ENCODE assay signal across 8 cellular contexts in the genomic region with DNA sequence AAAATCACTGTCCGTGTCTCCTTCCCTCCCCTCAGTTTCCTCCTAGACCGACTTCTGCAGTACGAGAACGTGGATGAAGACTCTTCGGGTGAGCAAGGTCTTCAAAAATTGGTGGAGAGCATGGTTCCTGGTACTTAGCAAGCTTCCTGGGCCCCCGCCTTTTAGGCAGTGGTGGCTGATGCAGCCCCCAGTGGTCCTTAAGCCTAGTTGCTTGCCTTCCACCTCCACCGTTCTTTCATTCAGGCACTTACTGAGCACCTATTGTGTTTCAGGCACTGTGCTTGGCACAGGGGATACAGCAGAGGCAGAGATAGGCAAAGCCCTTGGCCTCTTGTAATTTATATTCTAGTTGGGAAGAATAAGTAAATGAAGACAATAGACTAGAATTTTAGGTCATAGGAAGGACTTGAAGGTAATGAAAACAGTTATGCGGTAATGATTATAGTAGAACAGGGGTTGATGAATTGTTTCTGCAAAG. TPM values are rescaled to one million over a fixed set of nuclear protein-coding genes. Genes with fewer than 3 reads are reported as not detected.
DNase-seq lines count a peak whose midpoint lies in the region; ATAC-seq, FAIRE-seq and TF ChIP-seq lines count a peak whose summit lies in the region.

No MANE protein-coding gene starts in this region.

- H3K9me3 Mint-ChIP-seq in HFFc6 = no peaks in the 10 kb centered on the region

- FAIRE-seq in K562 (lab: Jason Lieb, UNC) = peak; percentile 76

- H3K9me1 ChIP-seq in K562 (ENCODE audit: control insufficient read depth, insufficient read depth, low read length) = no peaks in the 10 kb centered on the region

- no peak for TF ChIP-seq CTCF in 22Rv1 (IDR thresholded peaks at IDR 0.05)
- TF ChIP-seq CTCF in HFFc6 (IDR thresholded peaks at IDR 0.05) = no peak
- no peak for TF ChIP-seq CTCF in K562 (IDR thresholded peaks at IDR 0.05 in 2 of 3, conservative IDR thresholded peaks at IDR 0.05 in 1 of 3; ENCODE audit: insufficient read depth in 2 of 3, low read depth in 1 of 3, low read length in 3 of 3)

- H3K36me3 ChIP-seq in K562 (ENCODE audit: control insufficient read depth, insufficient read depth, low read length) (peaks cover 41% of the 10 kb centered on the region), mesodermal cell (ENCODE audit: control insufficient read depth, insufficient read depth, low read length) (peaks cover 56% of the 10 kb centered on the region)

- intact Hi-C loops in K562 (cut with micrococcal nuclease) = loop anchor here (5.0 kb wide), 1 partner anchor 70 kb away; the partner anchor contains the start of gene KCTD13

- no peaks in the 10 kb centered on the region for H3K27me3 ChIP-seq in K562 (ENCODE audit: control insufficient read depth in 2 of 2, insufficient read depth in 2 of 2, low read length in 2 of 2)

- H3K4me3 Mint-ChIP-seq in HFFc6 = peak overlapping the region; percentile 95

- no peaks in the 10 kb centered on the region for H4K20me1 ChIP-seq in K562 (replicated peaks; ENCODE audit: control insufficient read depth, insufficient read depth, low read length)

- H3K79me2 ChIP-seq in K562 (ENCODE audit: control insufficient read depth, insufficient read depth, low read length) = peaks cover 15% of the 10 kb centered on the region

- H3K4me1 Mint-ChIP-seq in HFFc6 (ENCODE audit: low read depth) = peaks cover 29% of the 10 kb centered on the region

- BruUV-seq in K562 (replicated peaks; lab: Mats Ljungman, UMichigan) = no TSS peak

- H3K9ac ChIP-seq in K562 (ENCODE audit: insufficient read depth in 1 of 2, low read depth in 2 of 2, low read length in 2 of 2) = peak overlapping the region; percentile 97 to 100

- H3K4me3 ChIP-seq in K562 (peak overlapping the region; percentile 80), mesodermal cell (ENCODE audit: extremely low read depth, insufficient read depth, low read length, poor library complexity, severe bottlenecking) (peak overlapping the region; percentile 92)

- peak overlapping the region; percentile 96 for H3K4me2 ChIP-seq in K562 (ENCODE audit: insufficient read depth, low read length)

- H3K27ac ChIP-seq in 22Rv1 (peak overlapping the region; percentile 99), K562 (ENCODE audit: extremely low read depth, low read depth, low read length) (peak overlapping the region; percentile 100; the same call in 2 of the 3 replicates), mesodermal cell (ENCODE audit: low read depth, low read length, severe bottlenecking) (no peak overlapping the region)

- WGBS in K562 (ENCODE audit: insufficient coverage, low coverage, missing lambda C conversion rate) = 23% methylated on average over 7 of the region's 8 CpGs
- WGBS in mesodermal cell (ENCODE audit: insufficient coverage in 2 of 2), 2 experiments = 35 to 56% methylated on average over 6 to 8 of the region's 8 CpGs

- no peak for TF ChIP-seq EP300 in K562 (IDR thresholded peaks at IDR 0.05; ENCODE audit: low read length)

- peaks cover 5% of the 10 kb centered on the region for H3K27me3 Mint-ChIP-seq in HFFc6 (ENCODE audit: insufficient read depth)

- H3K9me3 ChIP-seq in K562 (replicated peaks; ENCODE audit: control insufficient read depth, insufficient read depth, low read depth, low read length) (no peaks in the 10 kb centered on the region), mesodermal cell (ENCODE audit: control insufficient read depth, low read length) (no peaks in the 10 kb centered on the region)

- peaks cover 33% of the 10 kb centered on the region for H3K36me3 Mint-ChIP-seq in HFFc6 (ENCODE audit: low read depth)

- POLR2A ChIA-PET in K562 (lab: Yijun Ruan, JAX) = no interaction called here

- no peak for TF ChIP-seq POLR2A in K562 (conservative IDR thresholded peaks at IDR 0.05)

- in situ Hi-C loops in K562 (cut with MboI) = no loop called here

- TF ChIP-seq RAD21 in K562 (CRISPR knock-in tag; conservative IDR thresholded peaks at IDR 0.05 in 1 of 2, IDR thresholded peaks at IDR 0.05 in 1 of 2) = no peak

- peaks cover 16 to 52% of the 10 kb centered on the region in 2 experiments; a peak in 4 of 5 replicates for H3K4me1 ChIP-seq in K562 (replicated peaks in 1 of 2; ENCODE audit: control insufficient read depth in 2 of 2, insufficient read depth in 2 of 2, low read length in 2 of 2)
- peaks cover 5% of the 10 kb centered on the region for H3K4me1 ChIP-seq in mesodermal cell (ENCODE audit: control insufficient read depth, insufficient read depth, low read length, poor library complexity, severe bottlenecking)

- CTCF ChIA-PET in K562 (lab: Yijun Ruan, JAX; ENCODE audit: low intra/inter-chr PET ratio) = interaction anchor here (0.6 kb wide), 1 partner anchor 59 kb away, joined by 5 read pairs; no protein-coding TSS in a partner anchor

- peak overlapping the region; percentile 98 for H2AFZ ChIP-seq in K562 (ENCODE audit: low read depth, low read length)

- peak overlapping the region; percentile 98 for H3K27ac Mint-ChIP-seq in HFFc6

- ATAC-seq in K562 (no peak), GM21526 (IDR thresholded peaks at IDR 0.05; ENCODE audit: low FRiP score, unreplicated experiment) (no peak), HG02840 (IDR thresholded peaks at IDR 0.05; ENCODE audit: low FRiP score, unreplicated experiment) (no peak), GM18873 (IDR thresholded peaks at IDR 0.05; ENCODE audit: low FRiP score, unreplicated experiment) (no peak)

- DNase-seq in HFFc6 = no peak
- peak in 2 of 4 experiments; percentile 25 to 31 for DNase-seq in K562 (ENCODE audit: extremely low read depth in 1 of 4, low spot score in 3 of 4)
- DNase-seq in Kasumi-1 (lab: John Stamatoyannopoulos, UW) = no peak

RNA-seq across cellular contexts. Expression of gene INO80E, which starts 0.8 kb away (rescaled TPM):
- total RNA-seq in HFFc6 (2021; fragmentation: NEBNext Ultra II Directional; extraction: Animal tissue kit (Norgen Biotek cat#: 25700)) = 10 to 100 TPM; 61.0 to 77.4 (median 73.8) TPM
- 24.7 and 53.3 TPM in 2 replicates for total RNA-seq in K562 (2011; cell fraction: chromatin; rRNA removed; ENCODE audit: low replicate concordance)
- total RNA-seq in K562 (2011; cell fraction: nucleolus; rRNA removed) = 38.0 and 39.7 TPM in 2 replicates
- 35.7 and 40.2 TPM in 2 replicates for total RNA-seq in K562 (2011; cell fraction: nucleoplasm; rRNA removed)
- total RNA-seq in K562 (2014; rRNA removed) = 75.3 and 77.4 TPM in 2 replicates
- total RNA-seq in K562 (2014; rRNA removed; fragmentation: Illumina TruSeq; extraction: Trizol) = 28.5 and 30.9 TPM in 2 replicates
- total RNA-seq in K562 (2015; rRNA removed; fragmentation: Illumina TruSeq; extraction: Trizol) = 49.3 and 51.7 TPM in 2 replicates
- 73.3 and 88.6 TPM in 2 replicates for total RNA-seq in K562 (2021)
- 22.8 and 23.4 TPM in 2 replicates for polyA plus RNA-seq in K562 (2011; rRNA removed)
- polyA plus RNA-seq in K562 (2011; cell fraction: cytosol; rRNA removed) = 21.9 and 35.3 TPM in 2 replicates
- 42.2 and 55.5 TPM in 2 replicates for polyA plus RNA-seq in K562 (2011; cell fraction: nucleus; rRNA removed)
- 59.8 and 63.9 TPM in 2 replicates for polyA plus RNA-seq in K562 (2012)
- polyA plus RNA-seq in K562 (2014; fragmentation: Illumina TruSeq; extraction: Trizol) = 102 and 107 TPM in 2 replicates
- under 1 TPM; 0.31 to 0.56 TPM for polyA plus RNA-seq in K562 (2014; fragmentation: Nextera tagmentation; extraction: Ambion mirVana)
- polyA plus RNA-seq in K562 (2014; rRNA removed) = 71.2 and 75.1 TPM in 2 replicates
- polyA minus RNA-seq in K562 (2011; rRNA and poly(A)+ RNA removed) = 5.5 and 6.6 TPM in 2 replicates
- 11.0 and 17.1 TPM in 2 replicates for polyA minus RNA-seq in K562 (2011; cell fraction: cytosol; rRNA and poly(A)+ RNA removed)
- polyA minus RNA-seq in K562 (2011; cell fraction: nucleus; rRNA and poly(A)+ RNA removed) = 12.3 and 14.2 TPM in 2 replicates
- 84.6 TPM for polyA plus RNA-seq in mesodermal cell (2013, experiment 1 of 2)
- polyA plus RNA-seq in mesodermal cell (2013, experiment 2 of 2) = 76.6 TPM

RNA-seq across cellular contexts. Expression of gene HIRIP3, which starts 1.4 kb away (rescaled TPM):
- total RNA-seq in HFFc6 (2021; fragmentation: NEBNext Ultra II Directional; extraction: Animal tissue kit (Norgen Biotek cat#: 25700)) = 10 to 100 TPM in 5 of 6 experiments, 1 to 10 TPM in 1; 9.8 to 14.4 (median 13.4) TPM
- total RNA-seq in K562 (2011; cell fraction: chromatin; rRNA removed; ENCODE audit: low replicate concordance) = 4.5 and 8.9 TPM in 2 replicates
- total RNA-seq in K562 (2011; cell fraction: nucleolus; rRNA removed) = 8.7 and 12.5 TPM in 2 replicates
- 7.2 and 10.7 TPM in 2 replicates for total RNA-seq in K562 (2011; cell fraction: nucleoplasm; rRNA removed)
- total RNA-seq in K562 (2014; rRNA removed) = 34.6 and 38.2 TPM in 2 replicates
- 6.7 and 8.6 TPM in 2 replicates for total RNA-seq in K562 (2014; rRNA removed; fragmentation: Illumina TruSeq; extraction: Trizol)
- total RNA-seq in K562 (2015; rRNA removed; fragmentation: Illumina TruSeq; extraction: Trizol) = 16.9 and 18.2 TPM in 2 replicates
- total RNA-seq in K562 (2021) = 27.5 and 28.2 TPM in 2 replicates
- 10.6 and 13.3 TPM in 2 replicates for polyA plus RNA-seq in K562 (2011; rRNA removed)
- 12.9 and 25.4 TPM in 2 replicates for polyA plus RNA-seq in K562 (2011; cell fraction: cytosol; rRNA removed)
- polyA plus RNA-seq in K562 (2011; cell fraction: nucleus; rRNA removed) = 11.5 and 18.3 TPM in 2 replicates
- 26.2 and 27.2 TPM in 2 replicates for polyA plus RNA-seq in K562 (2012)
- polyA plus RNA-seq in K562 (2014; fragmentation: Illumina TruSeq; extraction: Trizol) = 25.1 and 28.8 TPM in 2 replicates
- 1 to 10 TPM; 3.3 to 5.6 TPM for polyA plus RNA-seq in K562 (2014; fragmentation: Nextera tagmentation; extraction: Ambion mirVana)
- 27.3 and 38.0 TPM in 2 replicates for polyA plus RNA-seq in K562 (2014; rRNA removed)
- 2.8 and 3.3 TPM in 2 replicates for polyA minus RNA-seq in K562 (2011; rRNA and poly(A)+ RNA removed)
- 8.1 and 11.4 TPM in 2 replicates for polyA minus RNA-seq in K562 (2011; cell fraction: cytosol; rRNA and poly(A)+ RNA removed)
- 6.7 and 9.0 TPM in 2 replicates for polyA minus RNA-seq in K562 (2011; cell fraction: nucleus; rRNA and poly(A)+ RNA removed)
- polyA plus RNA-seq in mesodermal cell (2013, experiment 1 of 2) = 11.8 TPM
- polyA plus RNA-seq in mesodermal cell (2013, experiment 2 of 2) = 11.0 TPM

RNA-seq across cellular contexts. Expression of gene DOC2A, which starts 14.0 kb away (rescaled TPM):
- under 1 TPM in 2 of 6 experiments, not detected in 4; 0.19 to 0.30 TPM for total RNA-seq in HFFc6 (2021; fragmentation: NEBNext Ultra II Directional; extraction: Animal tissue kit (Norgen Biotek cat#: 25700))
- total RNA-seq in K562 (2011; cell fraction: chromatin; rRNA removed; ENCODE audit: low replicate concordance) = 1.4 and 2.0 TPM in 2 replicates
- 0.79 and 1.2 TPM in 2 replicates for total RNA-seq in K562 (2011; cell fraction: nucleolus; rRNA removed)
- 0.44 and 0.99 TPM in 2 replicates for total RNA-seq in K562 (2011; cell fraction: nucleoplasm; rRNA removed)
- not detected in 2 replicates for total RNA-seq in K562 (2014; rRNA removed)
- total RNA-seq in K562 (2014; rRNA removed; fragmentation: Illumina TruSeq; extraction: Trizol) = 0.07 and 0.22 TPM in 2 replicates
- total RNA-seq in K562 (2015; rRNA removed; fragmentation: Illumina TruSeq; extraction: Trizol) = 0.11 and 0.29 TPM in 2 replicates
- total RNA-seq in K562 (2021) = 0.38 and 0.47 TPM in 2 replicates
- polyA plus RNA-seq in K562 (2011; rRNA removed) = 0.31 and 0.79 TPM in 2 replicates
- polyA plus RNA-seq in K562 (2011; cell fraction: cytosol; rRNA removed) = 0.55 and 1.5 TPM in 2 replicates
- 3.4 and 4.3 TPM in 2 replicates for polyA plus RNA-seq in K562 (2011; cell fraction: nucleus; rRNA removed)
- 0.70 and 0.80 TPM in 2 replicates for polyA plus RNA-seq in K562 (2012)
- 0.21 and 0.27 TPM in 2 replicates for polyA plus RNA-seq in K562 (2014; fragmentation: Illumina TruSeq; extraction: Trizol)
- polyA plus RNA-seq in K562 (2014; fragmentation: Nextera tagmentation; extraction: Ambion mirVana) = under 1 TPM; 0.03 to 0.23 TPM
- polyA plus RNA-seq in K562 (2014; rRNA removed) = 0.36 and 2.6 TPM in 2 replicates
- 0.51 TPM in 1 of 2 replicates, not detected in the other for polyA minus RNA-seq in K562 (2011; rRNA and poly(A)+ RNA removed)
- polyA minus RNA-seq in K562 (2011; cell fraction: cytosol; rRNA and poly(A)+ RNA removed) = not detected in 2 replicates
- 0.13 and 0.67 TPM in 2 replicates for polyA minus RNA-seq in K562 (2011; cell fraction: nucleus; rRNA and poly(A)+ RNA removed)
- polyA plus RNA-seq in mesodermal cell (2013, experiment 1 of 2) = 1.5 TPM
- polyA plus RNA-seq in mesodermal cell (2013, experiment 2 of 2) = 2.3 TPM

RNA-seq across cellular contexts. Expression of gene TAOK2, which starts 23.1 kb away (rescaled TPM):
- 10 to 100 TPM; 50.4 to 56.9 (median 53.0) TPM for total RNA-seq in HFFc6 (2021; fragmentation: NEBNext Ultra II Directional; extraction: Animal tissue kit (Norgen Biotek cat#: 25700))
- 84.4 and 156 TPM in 2 replicates for total RNA-seq in K562 (2011; cell fraction: chromatin; rRNA removed; ENCODE audit: low replicate concordance)
- total RNA-seq in K562 (2011; cell fraction: nucleolus; rRNA removed) = 84.5 and 93.2 TPM in 2 replicates
- 82.3 and 98.5 TPM in 2 replicates for total RNA-seq in K562 (2011; cell fraction: nucleoplasm; rRNA removed)
- 29.3 and 33.3 TPM in 2 replicates for total RNA-seq in K562 (2014; rRNA removed)
- total RNA-seq in K562 (2014; rRNA removed; fragmentation: Illumina TruSeq; extraction: Trizol) = 7.1 and 8.5 TPM in 2 replicates
- total RNA-seq in K562 (2015; rRNA removed; fragmentation: Illumina TruSeq; extraction: Trizol) = 20.1 and 21.7 TPM in 2 replicates
- 34.0 and 41.8 TPM in 2 replicates for total RNA-seq in K562 (2021)
- polyA plus RNA-seq in K562 (2011; rRNA removed) = 13.7 and 19.6 TPM in 2 replicates
- 13.2 and 20.8 TPM in 2 replicates for polyA plus RNA-seq in K562 (2011; cell fraction: cytosol; rRNA removed)
- polyA plus RNA-seq in K562 (2011; cell fraction: nucleus; rRNA removed) = 76.1 and 109 TPM in 2 replicates
- 20.2 and 35.5 TPM in 2 replicates for polyA plus RNA-seq in K562 (2012)
- 11.6 and 16.5 TPM in 2 replicates for polyA plus RNA-seq in K562 (2014; fragmentation: Illumina TruSeq; extraction: Trizol)
- polyA plus RNA-seq in K562 (2014; fragmentation: Nextera tagmentation; extraction: Ambion mirVana) = under 1 TPM; 0.10 to 0.11 TPM
- polyA plus RNA-seq in K562 (2014; rRNA removed) = 22.6 and 27.7 TPM in 2 replicates
- polyA minus RNA-seq in K562 (2011; rRNA and poly(A)+ RNA removed) = 12.5 and 15.8 TPM in 2 replicates
- 15.7 and 17.3 TPM in 2 replicates for polyA minus RNA-seq in K562 (2011; cell fraction: cytosol; rRNA and poly(A)+ RNA removed)
- 23.2 and 31.2 TPM in 2 replicates for polyA minus RNA-seq in K562 (2011; cell fraction: nucleus; rRNA and poly(A)+ RNA removed)
- polyA plus RNA-seq in mesodermal cell (2013, experiment 1 of 2) = 46.5 TPM
- polyA plus RNA-seq in mesodermal cell (2013, experiment 2 of 2) = 38.1 TPM

RNA-seq across cellular contexts. Expression of gene C16orf92, which starts 26.2 kb away (rescaled TPM):
- not detected for total RNA-seq in HFFc6 (2021; fragmentation: NEBNext Ultra II Directional; extraction: Animal tissue kit (Norgen Biotek cat#: 25700))
- not detected in 2 replicates for total RNA-seq in K562 (2011; cell fraction: chromatin; rRNA removed; ENCODE audit: low replicate concordance)
- not detected in 2 replicates for total RNA-seq in K562 (2011; cell fraction: nucleolus; rRNA removed)
- total RNA-seq in K562 (2011; cell fraction: nucleoplasm; rRNA removed) = not detected in 2 replicates
- total RNA-seq in K562 (2014; rRNA removed) (not detected in 2 replicates), K562 (2014; rRNA removed; fragmentation: Illumina TruSeq; extraction: Trizol) (not detected in 2 replicates), K562 (2015; rRNA removed; fragmentation: Illumina TruSeq; extraction: Trizol) (not detected in 2 replicates), K562 (2021) (not detected in 2 replicates)
- polyA plus RNA-seq in K562 (2011; rRNA removed) (not detected in 2 replicates), K562 (2014; fragmentation: Illumina TruSeq; extraction: Trizol) (not detected in 2 replicates), K562 (2014; fragmentation: Nextera tagmentation; extraction: Ambion mirVana) (not detected), K562 (2014; rRNA removed) (not detected in 2 replicates)
- not detected in 2 replicates for polyA plus RNA-seq in K562 (2011; cell fraction: cytosol; rRNA removed)
- not detected in 2 replicates for polyA plus RNA-seq in K562 (2011; cell fraction: nucleus; rRNA removed)
- polyA plus RNA-seq in K562 (2012) = not detected in 2 replicates
- not detected in 2 replicates for polyA minus RNA-seq in K562 (2011; rRNA and poly(A)+ RNA removed)
- polyA minus RNA-seq in K562 (2011; cell fraction: cytosol; rRNA and poly(A)+ RNA removed) = not detected in 2 replicates
- polyA minus RNA-seq in K562 (2011; cell fraction: nucleus; rRNA and poly(A)+ RNA removed) = not detected in 2 replicates
- polyA plus RNA-seq in mesodermal cell (2013, experiment 1 of 2) = not detected
- polyA plus RNA-seq in mesodermal cell (2013, experiment 2 of 2) = not detected
